In genomic region chr7:48140001-48140681, GRCh38 we compare ENCODE assay signal across 1 cellular context.
A peak's percentile ranks its signal among the peaks of the same experiment; 100 is the strongest.
TF ChIP-seq lines count a peak whose summit lies in the region.

No MANE protein-coding gene starts in this region.

TF ChIP-seq in HepG2, 621 proteins besides CTCF, POLR2A, EP300 and RAD21 (continued from another document and continues in another):
- TF ChIP-seq ATF3 (CRISPR knock-in tag; IDR thresholded peaks at IDR 0.05) (no peak), MAFF (IDR thresholded peaks at IDR 0.05; ENCODE audit: low read depth, low read length) (no peak), ZSCAN12 (CRISPR knock-in tag; IDR thresholded peaks at IDR 0.05) (no peak), KAT7 (CRISPR knock-in tag; IDR thresholded peaks at IDR 0.05; ENCODE audit: borderline replicate concordance) (0 out of 2 replicates have a peak, but pooled peaks have one; percentile 11), ZBTB14 (CRISPR knock-in tag; IDR thresholded peaks at IDR 0.05) (no peak), FUBP1 (CRISPR knock-in tag; IDR thresholded peaks at IDR 0.05; ENCODE audit: borderline replicate concordance) (no peak), TAF1 (CRISPR knock-in tag; IDR thresholded peaks at IDR 0.05) (peak; percentile 48), NFIB (CRISPR knock-in tag; IDR thresholded peaks at IDR 0.05; ENCODE audit: borderline replicate concordance) (no peak), ZNF546 (CRISPR knock-in tag; conservative IDR thresholded peaks at IDR 0.05) (no peak), ZNF451 (CRISPR knock-in tag; IDR thresholded peaks at IDR 0.05) (no peak), ZNF337 (CRISPR knock-in tag; IDR thresholded peaks at IDR 0.05; ENCODE audit: borderline replicate concordance, low read depth) (0 out of 2 replicates have a peak, but pooled peaks have one; percentile 72), SNAPC4 (CRISPR knock-in tag; IDR thresholded peaks at IDR 0.05) (0 out of 2 replicates have a peak, but pooled peaks have one; percentile 26), RARG (CRISPR knock-in tag; IDR thresholded peaks at IDR 0.05; ENCODE audit: low read depth) (no peak), NCOA5 (CRISPR knock-in tag; IDR thresholded peaks at IDR 0.05) (no peak), REST (IDR thresholded peaks at IDR 0.05; ENCODE audit: borderline replicate concordance in 1 of 2, low read depth in 1 of 2, low read length in 2 of 2) (peak in 1 of 2 experiments; percentile 66; a peak in 1 of 4 replicates), ZNF883 (CRISPR knock-in tag; IDR thresholded peaks at IDR 0.05; ENCODE audit: not compliant biosample characterization) (no peak), ARID2 (CRISPR knock-in tag; IDR thresholded peaks at IDR 0.05; ENCODE audit: borderline replicate concordance) (0 out of 2 replicates have a peak, but pooled peaks have one; percentile 57), ADNP (CRISPR knock-in tag; IDR thresholded peaks at IDR 0.05) (no peak), ZNF562 (CRISPR knock-in tag; IDR thresholded peaks at IDR 0.05; ENCODE audit: borderline replicate concordance) (no peak), SKIL (CRISPR knock-in tag; IDR thresholded peaks at IDR 0.05; ENCODE audit: borderline replicate concordance) (peak; percentile 46; the same call in 1 of the 2 replicates), ZNF720 (CRISPR knock-in tag; IDR thresholded peaks at IDR 0.05) (no peak), ZBTB4 (CRISPR knock-in tag; IDR thresholded peaks at IDR 0.05; ENCODE audit: borderline replicate concordance) (peak; percentile 46; the same call in 1 of the 2 replicates), ZNF431 (CRISPR knock-in tag; IDR thresholded peaks at IDR 0.05; ENCODE audit: borderline replicate concordance, low read depth) (peak; percentile 33; the same call in 1 of the 2 replicates), KMT2B (CRISPR knock-in tag; IDR thresholded peaks at IDR 0.05) (peak; percentile 56; the same call in 1 of the 2 replicates)
- TF ChIP-seq, protein P1, sequence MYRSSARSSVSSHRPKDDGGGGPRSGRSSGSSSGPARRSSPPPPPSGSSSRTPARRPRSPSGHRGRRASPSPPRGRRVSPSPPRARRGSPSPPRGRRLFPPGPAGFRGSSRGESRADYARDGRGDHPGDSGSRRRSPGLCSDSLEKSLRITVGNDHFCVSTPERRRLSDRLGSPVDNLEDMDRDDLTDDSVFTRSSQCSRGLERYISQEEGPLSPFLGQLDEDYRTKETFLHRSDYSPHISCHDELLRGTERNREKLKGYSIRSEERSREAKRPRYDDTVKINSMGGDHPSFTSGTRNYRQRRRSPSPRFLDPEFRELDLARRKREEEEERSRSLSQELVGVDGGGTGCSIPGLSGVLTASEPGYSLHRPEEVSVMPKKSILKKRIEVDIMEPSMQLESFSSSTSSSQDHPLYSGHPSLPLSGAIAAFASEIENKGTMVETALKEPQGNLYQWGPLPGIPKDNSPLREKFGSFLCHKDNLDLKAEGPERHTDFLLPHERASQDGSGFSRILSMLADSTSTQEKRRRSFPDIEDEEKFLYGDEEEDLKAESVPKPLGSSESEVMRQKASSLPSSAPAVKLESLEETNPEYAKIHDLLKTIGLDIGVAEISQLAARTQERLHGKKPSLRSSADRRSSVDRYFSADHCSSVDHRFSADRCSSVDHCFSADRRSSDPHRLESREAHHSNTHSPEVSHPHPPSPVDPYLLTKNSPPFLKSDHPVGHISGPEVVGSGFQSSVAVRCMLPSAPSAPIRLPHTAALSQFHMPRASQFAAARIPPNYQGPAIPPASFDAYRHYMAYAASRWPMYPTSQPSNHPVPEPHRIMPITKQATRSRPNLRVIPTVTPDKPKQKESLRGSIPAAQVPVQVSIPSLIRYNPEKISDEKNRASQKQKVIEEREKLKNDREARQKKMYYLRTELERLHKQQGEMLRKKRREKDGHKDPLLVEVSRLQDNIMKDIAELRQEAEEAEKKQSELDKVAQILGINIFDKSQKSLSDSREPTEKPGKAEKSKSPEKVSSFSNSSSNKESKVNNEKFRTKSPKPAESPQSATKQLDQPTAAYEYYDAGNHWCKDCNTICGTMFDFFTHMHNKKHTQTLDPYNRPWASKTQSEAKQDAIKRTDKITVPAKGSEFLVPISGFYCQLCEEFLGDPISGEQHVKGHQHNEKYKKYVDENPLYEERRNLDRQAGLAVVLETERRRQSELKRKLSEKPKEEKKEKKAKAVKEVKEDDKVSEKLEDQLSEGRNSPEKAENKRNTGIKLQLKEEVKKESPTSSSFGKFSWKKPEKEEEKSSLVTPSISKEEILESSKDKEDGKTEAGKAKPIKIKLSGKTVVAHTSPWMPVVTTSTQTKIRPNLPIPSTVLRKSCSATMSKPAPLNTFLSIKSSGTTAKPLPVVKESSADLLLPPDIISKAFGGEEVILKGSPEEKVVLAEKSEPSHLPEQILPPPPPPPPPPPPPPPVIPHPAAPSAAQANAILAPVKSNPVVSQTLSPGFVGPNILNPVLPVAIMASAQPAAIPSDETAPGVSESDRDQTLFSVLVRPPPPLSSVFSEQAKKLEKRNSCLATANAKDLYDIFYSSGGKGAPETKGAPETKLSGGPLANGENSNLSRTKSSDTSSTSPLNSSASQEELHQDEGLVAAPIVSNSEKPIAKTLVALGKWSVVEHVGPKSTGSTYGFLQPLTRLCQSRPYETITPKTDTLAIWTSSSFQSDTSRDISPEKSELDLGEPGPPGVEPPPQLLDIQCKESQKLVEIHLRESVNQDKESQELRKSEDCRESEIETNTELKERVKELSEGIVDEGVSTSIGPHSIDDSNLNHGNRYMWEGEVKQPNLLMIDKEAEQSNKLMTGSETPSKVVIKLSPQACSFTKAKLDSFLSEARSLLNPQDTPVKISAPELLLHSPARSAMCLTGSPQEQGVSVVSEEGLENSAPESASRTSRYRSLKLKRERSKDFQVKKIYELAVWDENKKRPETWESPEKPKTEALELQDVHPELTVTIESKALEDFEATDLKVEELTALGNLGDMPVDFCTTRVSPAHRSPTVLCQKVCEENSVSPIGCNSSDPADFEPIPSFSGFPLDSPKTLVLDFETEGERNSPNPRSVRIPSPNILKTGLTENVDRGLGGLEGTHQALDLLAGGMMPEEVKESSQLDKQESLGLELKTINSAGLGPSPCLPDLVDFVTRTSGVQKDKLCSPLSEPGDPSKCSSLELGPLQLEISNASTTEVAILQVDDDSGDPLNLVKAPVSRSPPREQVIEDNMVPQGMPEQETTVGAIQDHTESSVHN (CRISPR knock-in tag; IDR thresholded peaks at IDR 0.05): no peak
